ENCODE assay signal across 8 cellular contexts in genomic region chr21:16588433-16588860, GRCh38.
DNase-seq lines count a peak whose midpoint lies in the region; ATAC-seq and TF ChIP-seq lines count a peak whose summit lies in the region.

No MANE protein-coding gene starts in this region.

- no peaks in the 10 kb centered on the region for H3K4me1 Mint-ChIP-seq in activated T-cell treated with anti-CD3 and anti-CD28 coated beads, Interleukin-2, amount 50 U/mL, for 4 hours (ENCODE audit: low read depth)

- intact Hi-C loops in right lobe of liver (cut with DNase I) (no loop called here), transverse colon (cut with DNase I; ENCODE audit: low total_unique reads) (no loop called here)

- peak overlapping the region in 2 of 3 donors; percentile 57 to 68 for H3K27ac ChIP-seq in right lobe of liver
- H3K27ac ChIP-seq in transverse colon: peak overlapping the region; percentile 33 to 54 (median 38)

- TF ChIP-seq CTCF in right lobe of liver (IDR thresholded peaks at IDR 0.05) (no peak), transverse colon (IDR thresholded peaks at IDR 0.05) (no peak)

- H3K27me3 ChIP-seq in right lobe of liver: no peaks in the 10 kb centered on the region
- H3K27me3 ChIP-seq in transverse colon: no peaks in the 10 kb centered on the region

- no peak for TF ChIP-seq EP300 in transverse colon (IDR thresholded peaks at IDR 0.05; ENCODE audit: low read depth)

- 55% methylated on average over 8 of the region's 18 CpGs for WGBS in right lobe of liver (ENCODE audit: insufficient coverage, low coverage, low lambda C conversion rate, missing lambda C conversion rate)
- 18 to 26% methylated on average over 3 to 18 of the region's 18 CpGs for WGBS in transverse colon (ENCODE audit: low coverage in 1 of 2), 2 donors

- DNase-seq in Caki2 (ENCODE audit: low read depth) (peak; percentile 93), NCI-H446 treated with DMSO at 0.1 percent for 48 hours (lab: John Stamatoyannopoulos, UW) (peak; percentile 86), ecto neural progenitor cell (ENCODE audit: low spot score) (peak; percentile 70), right lobe of liver (peak; percentile 46 to 58 (median 56)), transverse colon (peak; percentile 21), LoVo (ENCODE audit: low spot score) (no peak)
- no peak for DNase-seq in activated T-cell treated with anti-CD3 and anti-CD28 coated beads, Interleukin-2, amount 50 U/mL, for 4 hours

- peaks cover 6% of the 10 kb centered on the region for H3K9me3 Mint-ChIP-seq in activated T-cell treated with anti-CD3 and anti-CD28 coated beads, Interleukin-2, amount 50 U/mL, for 4 hours

- TF ChIP-seq POLR2A in right lobe of liver (IDR thresholded peaks at IDR 0.05): no peak
- no peak for TF ChIP-seq POLR2A in transverse colon (IDR thresholded peaks at IDR 0.05)

- H3K27me3 Mint-ChIP-seq in activated T-cell treated with anti-CD3 and anti-CD28 coated beads, Interleukin-2, amount 50 U/mL, for 4 hours (ENCODE audit: low read depth): no peaks in the 10 kb centered on the region

- H3K36me3 Mint-ChIP-seq in activated T-cell treated with anti-CD3 and anti-CD28 coated beads, Interleukin-2, amount 50 U/mL, for 4 hours (ENCODE audit: insufficient read depth): no peaks in the 10 kb centered on the region

- in situ Hi-C loops in Caki2 (cut with HindIII; ENCODE audit: low pct_unique_long_range_greater_than_20kb, low sequenced_read_pairs) (no loop called here), transverse colon (cut with MboI; ENCODE audit: low pct_ligation_motif_present in 1 of 4, low pct_unique_long_range_greater_than_20kb in 1 of 4, low sequenced_read_pairs in 3 of 4) (no loop called here)

- no peak overlapping the region for H3K4me3 Mint-ChIP-seq in activated T-cell treated with anti-CD3 and anti-CD28 coated beads, Interleukin-2, amount 50 U/mL, for 4 hours

- H3K36me3 ChIP-seq in right lobe of liver: no peaks in the 10 kb centered on the region
- H3K36me3 ChIP-seq in transverse colon: no peaks in the 10 kb centered on the region

- H3K4me1 ChIP-seq in right lobe of liver (peaks cover 0 to 12% (median 0%) of the 10 kb centered on the region in 4 donors), transverse colon (peaks cover 0 to 19% (median 8%) of the 10 kb centered on the region in 4 donors)

- H3K4me3 ChIP-seq in right lobe of liver: peak overlapping the region; percentile 13 to 22 (median 18)
- H3K4me3 ChIP-seq in transverse colon: peak overlapping the region; percentile 4 to 42 (median 9)

- no peaks in the 10 kb centered on the region for H3K9me3 ChIP-seq in right lobe of liver
- no peaks in the 10 kb centered on the region for H3K9me3 ChIP-seq in transverse colon

- ATAC-seq in right lobe of liver (peak; percentile 31 to 66 (median 48)), GM19351 (IDR thresholded peaks at IDR 0.05; ENCODE audit: unreplicated experiment) (no peak)
- no peak for ATAC-seq in activated T-cell treated with anti-CD3 and anti-CD28 coated beads, Interleukin-2, amount 50 U/mL, for 4 hours

Comparison
In these comparisons a context has a peak if more than half of its experiments do, and no peak if none do; other contexts are left out.
1. DNase-seq: peak in Caki2 (single experiment), NCI-H446 treated with DMSO at 0.1 percent for 48 hours (single experiment), ecto neural progenitor cell (single experiment), right lobe of liver (3 of 3) and transverse colon (single experiment); none in activated T-cell treated with anti-CD3 and anti-CD28 coated beads, Interleukin-2, amount 50 U/mL, for 4 hours (single experiment) and LoVo (single experiment).
2. ATAC-seq: peak in right lobe of liver (4 of 4); none in GM19351 (single experiment) and activated T-cell treated with anti-CD3 and anti-CD28 coated beads, Interleukin-2, amount 50 U/mL, for 4 hours (0 of 2).